11 cellular contexts compared by ENCODE assay signal in genomic region chr1:205569411-205570172, GRCh38.
DNase-seq lines count a peak whose midpoint lies in the region; ATAC-seq and TF ChIP-seq lines count a peak whose summit lies in the region.
"Had no signal": no experiment of that assay in that cellular context is flagged by ENCODE, and none has a peak within 500 bp of the region (broad histone marks: within the 10 kb centered on the region; RNA-seq: fewer than 3 reads in every experiment).

No MANE protein-coding gene starts in this region.

- no peak overlapping the region for H3K4me2 ChIP-seq in mesenchymal stem cell (ENCODE audit: low read length, poor library complexity, severe bottlenecking)

- peaks cover 78% of the 10 kb centered on the region for H3K27me3 Mint-ChIP-seq in brain
- peaks cover 18% of the 10 kb centered on the region for H3K27me3 Mint-ChIP-seq in memory B cell

- ATAC-seq in memory B cell (ENCODE audit: low read depth) (no peak), GM21717 (IDR thresholded peaks at IDR 0.05; ENCODE audit: unreplicated experiment) (no peak)

- peak overlapping the region in 1 of 2 experiments; percentile 85 for H3K23ac ChIP-seq in mesenchymal stem cell (ENCODE audit: low read length in 2 of 2)

- H2AFZ ChIP-seq in mesenchymal stem cell (ENCODE audit: low read depth, low read length), result no peak overlapping the region

- H3K9ac ChIP-seq in mesenchymal stem cell (ENCODE audit: low read length), result no peak overlapping the region

- WGBS in suprapubic skin, result 15% methylated on average over 7 of the region's 22 CpGs
- 31% methylated on average over 15 of the region's 22 CpGs for WGBS in mesenchymal stem cell

- TF ChIP-seq CTCF in brain (conservative IDR thresholded peaks at IDR 0.05) (no peak), suprapubic skin (IDR thresholded peaks at IDR 0.05) (no peak)

- no peak overlapping the region for H4K8ac ChIP-seq in mesenchymal stem cell (ENCODE audit: low read length)

- H2BK15ac ChIP-seq in mesenchymal stem cell (ENCODE audit: low read depth, poor library complexity, severe bottlenecking), result no peak overlapping the region

- TF ChIP-seq POLR2A in suprapubic skin (IDR thresholded peaks at IDR 0.05), result no peak

- no peak overlapping the region for H2BK120ac ChIP-seq in mesenchymal stem cell (ENCODE audit: low read depth, low read length)

- H3K36me3 Mint-ChIP-seq in brain (no peaks in the 10 kb centered on the region), memory B cell (no peaks in the 10 kb centered on the region)

- H3K4me1 Mint-ChIP-seq in brain (peaks cover 10% of the 10 kb centered on the region), memory B cell (peaks cover 3% of the 10 kb centered on the region)

- peak overlapping the region; percentile 61 for H3K27ac ChIP-seq in suprapubic skin
- no peak overlapping the region for H3K27ac ChIP-seq in mesenchymal stem cell (ENCODE audit: low read length, poor library complexity, severe bottlenecking)

- H3K4me3 Mint-ChIP-seq in brain (peak overlapping the region; percentile 62 to 77 (median 70)), memory B cell (peak overlapping the region; percentile 65)
- H3K4me3 Mint-ChIP-seq: activated CD4-positive, alpha-beta T cell treated with anti-CD3 and anti-CD28 coated beads, Interleukin-2, amount 10 ng/mL, durations not matched to agents 24 days and 14 days had no signal

- H3K14ac ChIP-seq in mesenchymal stem cell (ENCODE audit: low read length in 2 of 2), result no peak overlapping the region

- H3K4me3 ChIP-seq in suprapubic skin (peak overlapping the region; percentile 51), mesenchymal stem cell (ENCODE audit: insufficient read depth in 1 of 2, low read depth in 1 of 2, low read length in 2 of 2) (no peak overlapping the region)

- no peaks in the 10 kb centered on the region for H3K36me3 ChIP-seq in suprapubic skin
- no peaks in the 10 kb centered on the region for H3K36me3 ChIP-seq in mesenchymal stem cell (ENCODE audit: control insufficient read depth in 1 of 2, insufficient read depth in 2 of 2, low read depth in 1 of 2, low read length in 2 of 2)

- H3K79me1 ChIP-seq in mesenchymal stem cell (replicated peaks; ENCODE audit: low read length, poor library complexity, severe bottlenecking), result no peaks in the 10 kb centered on the region

- no peaks in the 10 kb centered on the region for H3K9me3 ChIP-seq in suprapubic skin
- H3K9me3 ChIP-seq in mesenchymal stem cell (ENCODE audit: control insufficient read depth, low read length), result no peaks in the 10 kb centered on the region

- DNase-seq in NCI-H82 (lab: John Stamatoyannopoulos, UW) (peak; percentile 71), NCI-H82 treated with DMSO at 0.1 percent for 48 hours (lab: John Stamatoyannopoulos, UW; ENCODE audit: unreplicated experiment) (no peak), memory B cell (ENCODE audit: low spot score in 2 of 2) (no peak), suprapubic skin (ENCODE audit: low spot score in 2 of 2) (peak; percentile 67 to 78), mesenchymal stem cell (no peak)
- DNase-seq in activated CD4-positive, alpha-beta T cell treated with anti-CD3 and anti-CD28 coated beads, Interleukin-2, amount 50 U/mL, for 4 hours, result no peak
- DNase-seq: activated CD4-positive, alpha-beta T cell treated with anti-CD3 and anti-CD28 coated beads, Interleukin-2, amount 10 ng/mL, durations not matched to agents 24 days and 14 days; mesendoderm; NCI-H2029 had no signal

- H3K27ac Mint-ChIP-seq in brain (peak overlapping the region in 1 of 5 experiments; percentile 65), memory B cell (no peak overlapping the region)
- H3K27ac Mint-ChIP-seq: activated CD4-positive, alpha-beta T cell treated with anti-CD3 and anti-CD28 coated beads, Interleukin-2, amount 10 ng/mL, durations not matched to agents 24 days and 14 days had no signal

- no peak overlapping the region for H3K18ac ChIP-seq in mesenchymal stem cell (ENCODE audit: low read depth in 1 of 2, low read length in 2 of 2)

- H2BK5ac ChIP-seq in mesenchymal stem cell (ENCODE audit: low read depth, low read length, poor library complexity, severe bottlenecking), result no peak overlapping the region

- no peak for TF ChIP-seq EP300 in suprapubic skin (IDR thresholded peaks at IDR 0.05)

- no peak overlapping the region for H4K91ac ChIP-seq in mesenchymal stem cell (ENCODE audit: low read length)

- H3K4ac ChIP-seq in mesenchymal stem cell (ENCODE audit: low read depth in 1 of 2, low read length in 2 of 2), result no peak overlapping the region

- H2AK5ac ChIP-seq in mesenchymal stem cell (ENCODE audit: low read length, severe bottlenecking), result no peak overlapping the region

- H3K4me1 ChIP-seq in suprapubic skin (peaks cover 15% of the 10 kb centered on the region), mesenchymal stem cell (ENCODE audit: control insufficient read depth, insufficient read depth, low read depth, low read length) (peaks cover 8% of the 10 kb centered on the region)

- H2BK12ac ChIP-seq in mesenchymal stem cell (ENCODE audit: low read length in 2 of 2), result no peak overlapping the region

- H3K27me3 ChIP-seq in suprapubic skin (peaks cover 41% of the 10 kb centered on the region), mesenchymal stem cell (ENCODE audit: control insufficient read depth in 1 of 2, insufficient read depth in 1 of 2, low read length in 2 of 2) (peaks cover 76 to 89% of the 10 kb centered on the region in 2 experiments)

- H3K9me3 Mint-ChIP-seq in brain (peaks cover 0 to 5% (median 5%) of the 10 kb centered on the region in 5 experiments), memory B cell (no peaks in the 10 kb centered on the region)
- H3K9me3 Mint-ChIP-seq: activated CD4-positive, alpha-beta T cell treated with anti-CD3 and anti-CD28 coated beads, Interleukin-2, amount 10 ng/mL, durations not matched to agents 24 days and 14 days had no signal

Comparison
In these comparisons a context has a peak if more than half of its experiments do, and no peak if none do; other contexts are left out.
1. DNase-seq: peak in NCI-H82 (single experiment) and suprapubic skin (2 of 2); none in NCI-H82 treated with DMSO at 0.1 percent for 48 hours (single experiment), memory B cell (0 of 2), activated CD4-positive, alpha-beta T cell treated with anti-CD3 and anti-CD28 coated beads, Interleukin-2, amount 50 U/mL, for 4 hours (0 of 2) and mesenchymal stem cell (single experiment).